14 cellular contexts compared by ENCODE assay signal in genomic region chr13:63501702-63502101, GRCh38.
"Had no signal": no experiment of that assay in that cellular context is flagged by ENCODE, and none has a peak within 500 bp of the region (broad histone marks: within the 10 kb centered on the region; RNA-seq: fewer than 3 reads in every experiment).

No MANE protein-coding gene starts in this region.

- H3K36me3 ChIP-seq: upper lobe of right lung had no signal

- H3K4me3 Mint-ChIP-seq: activated CD4-positive, alpha-beta memory T cell treated with anti-CD3 and anti-CD28 coated beads for 36 hours; immature natural killer cell; nephron had no signal

- ATAC-seq: left ventricle myocardium superior, upper lobe of right lung had no signal

- H3K4me1 Mint-ChIP-seq: immature natural killer cell, nephron had no signal

- H3K36me3 Mint-ChIP-seq: activated CD4-positive, alpha-beta memory T cell treated with anti-CD3 and anti-CD28 coated beads for 36 hours; immature natural killer cell had no signal

- H3K9me3 ChIP-seq: upper lobe of right lung had no signal

- H3K27ac Mint-ChIP-seq: activated CD4-positive, alpha-beta memory T cell treated with anti-CD3 and anti-CD28 coated beads for 36 hours; immature natural killer cell; nephron had no signal

- H3K4me3 ChIP-seq: dorsolateral prefrontal cortex, upper lobe of right lung had no signal

- H3K27ac ChIP-seq: dorsolateral prefrontal cortex, upper lobe of right lung, VCaP had no signal

- H3K4me1 ChIP-seq: upper lobe of right lung had no signal

- DNase-seq: activated CD4-positive, alpha-beta memory T cell treated with anti-CD3 and anti-CD28 coated beads for 36 hours; activated naive CD4-positive, alpha-beta T cell; amygdala; dorsolateral prefrontal cortex; immature natural killer cell; left ventricle myocardium superior; mesenchymal stem cell; stimulated activated CD4-positive, alpha-beta T cell treated with anti-CD3 and anti-CD28 coated beads, Interleukin-12 subunit alpha, Interleukin-12 subunit beta, amount 100 ng/mL, for 4 hours; stimulated activated naive CD4-positive, alpha-beta T cell; T-helper 1 cell; upper lobe of right lung had no signal

- FAIRE-seq: bronchial epithelial cell had no signal

- H3K27me3 ChIP-seq: dorsolateral prefrontal cortex, upper lobe of right lung had no signal

- H3K27me3 Mint-ChIP-seq: activated CD4-positive, alpha-beta memory T cell treated with anti-CD3 and anti-CD28 coated beads for 36 hours had no signal
